In the genomic region with DNA sequence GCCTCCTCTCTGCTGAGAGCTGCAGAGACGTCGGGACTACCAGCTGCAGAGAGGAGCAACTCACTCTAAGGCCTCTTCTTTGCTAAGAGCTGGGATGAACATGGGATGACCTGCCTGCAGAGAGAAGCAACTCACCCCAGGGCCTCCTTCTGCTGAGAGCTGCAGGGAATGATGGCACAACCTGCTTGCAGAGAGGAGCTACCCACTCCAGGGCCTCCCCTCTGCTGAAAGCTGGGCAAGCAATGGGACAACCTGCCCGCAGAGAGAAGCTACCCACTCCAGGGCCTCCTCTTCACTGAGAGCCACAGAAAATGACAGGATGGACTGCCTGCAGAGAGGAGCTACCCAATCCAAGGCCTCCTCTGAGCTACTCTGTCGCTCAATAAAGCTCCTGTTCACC, we compare ENCODE assay signal across 4 cellular contexts.
TF ChIP-seq lines count a peak whose summit lies in the region.

No MANE protein-coding gene starts in this region.

TF ChIP-seq in liver, 16 proteins besides CTCF, POLR2A, EP300 and RAD21 (continues in another document):
- no peak for TF ChIP-seq GABPA (IDR thresholded peaks at IDR 0.05 in 1 of 2, conservative IDR thresholded peaks at IDR 0.05 in 1 of 2)
- TF ChIP-seq NR2F2 (IDR thresholded peaks at IDR 0.05), result no peak
- no peak for TF ChIP-seq MAX (IDR thresholded peaks at IDR 0.05)
- TF ChIP-seq JUND (IDR thresholded peaks at IDR 0.05), result no peak
- no peak for TF ChIP-seq REST (IDR thresholded peaks at IDR 0.05)
- no peak for TF ChIP-seq SP1 (IDR thresholded peaks at IDR 0.05)
- TF ChIP-seq ATF3 (IDR thresholded peaks at IDR 0.05), result no peak
- TF ChIP-seq HNF4A (conservative IDR thresholded peaks at IDR 0.05), result no peak
- TF ChIP-seq YY1 (IDR thresholded peaks at IDR 0.05), result no peak
- no peak for TF ChIP-seq FOXA2 (IDR thresholded peaks at IDR 0.05)
- no peak for TF ChIP-seq FOXA1 (IDR thresholded peaks at IDR 0.05)
- no peak for TF ChIP-seq RXRA (IDR thresholded peaks at IDR 0.05)
- no peak for TF ChIP-seq EGR1 (IDR thresholded peaks at IDR 0.05; ENCODE audit: low read depth in 2 of 2)
- TF ChIP-seq TAF1 (conservative IDR thresholded peaks at IDR 0.05), result no peak

TF ChIP-seq in HepG2, 621 proteins besides CTCF, POLR2A, EP300 and RAD21:
- TF ChIP-seq HOXA9 (CRISPR knock-in tag; IDR thresholded peaks at IDR 0.05; ENCODE audit: borderline replicate concordance) (no peak), ZNF468 (CRISPR knock-in tag; IDR thresholded peaks at IDR 0.05) (no peak), ZNF788 (CRISPR knock-in tag; IDR thresholded peaks at IDR 0.05; ENCODE audit: borderline replicate concordance) (no peak), IKZF4 (CRISPR knock-in tag; IDR thresholded peaks at IDR 0.05; ENCODE audit: borderline replicate concordance, low read depth, not compliant biosample characterization) (no peak), MXD4 (CRISPR knock-in tag; IDR thresholded peaks at IDR 0.05) (no peak), ZFP91 (CRISPR knock-in tag; IDR thresholded peaks at IDR 0.05; ENCODE audit: borderline replicate concordance) (no peak), KDM1A (CRISPR knock-in tag; IDR thresholded peaks at IDR 0.05) (no peak), EHMT2 (IDR thresholded peaks at IDR 0.05; ENCODE audit: borderline replicate concordance, low read depth, low read length) (no peak), CEBPB (IDR thresholded peaks at IDR 0.05; ENCODE audit: borderline replicate concordance, low read depth, low read length) (no peak), NR2F6 (IDR thresholded peaks at IDR 0.05) (no peak), NR2F6 (CRISPR knock-in tag; IDR thresholded peaks at IDR 0.05) (no peak), BRD4 (CRISPR knock-in tag; IDR thresholded peaks at IDR 0.05) (no peak), MZF1 (CRISPR knock-in tag; IDR thresholded peaks at IDR 0.05; ENCODE audit: borderline replicate concordance) (no peak), ZBTB10 (CRISPR knock-in tag; IDR thresholded peaks at IDR 0.05; ENCODE audit: borderline replicate concordance) (no peak), ZNF224 (CRISPR knock-in tag; IDR thresholded peaks at IDR 0.05) (no peak)
- TF ChIP-seq, protein P1, sequence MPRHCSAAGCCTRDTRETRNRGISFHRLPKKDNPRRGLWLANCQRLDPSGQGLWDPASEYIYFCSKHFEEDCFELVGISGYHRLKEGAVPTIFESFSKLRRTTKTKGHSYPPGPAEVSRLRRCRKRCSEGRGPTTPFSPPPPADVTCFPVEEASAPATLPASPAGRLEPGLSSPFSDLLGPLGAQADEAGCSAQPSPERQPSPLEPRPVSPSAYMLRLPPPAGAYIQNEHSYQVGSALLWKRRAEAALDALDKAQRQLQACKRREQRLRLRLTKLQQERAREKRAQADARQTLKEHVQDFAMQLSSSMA (CRISPR knock-in tag; IDR thresholded peaks at IDR 0.05), result no peak
TF ChIP-seq in HepG2: peak in this region for 0.

TF ChIP-seq in HCT116, 20 proteins besides CTCF, POLR2A, EP300 and RAD21:
- TF ChIP-seq EZH2phosphoT487 (IDR thresholded peaks at IDR 0.05; ENCODE audit: borderline replicate concordance), result no peak
- peak; percentile 20; the same call in 1 of the 2 replicates for TF ChIP-seq CBX3 (IDR thresholded peaks at IDR 0.05; ENCODE audit: low read depth)
- no peak for TF ChIP-seq EGR1 (IDR thresholded peaks at IDR 0.05; ENCODE audit: low read depth)

TF ChIP-seq in K562, 482 proteins besides CTCF, POLR2A, EP300 and RAD21:
- no peak for TF ChIP-seq EWSR1 (IDR thresholded peaks at IDR 0.05; ENCODE audit: borderline replicate concordance, low read depth, partially characterized antibody)
- peak; percentile 72; the same call in 1 of the 2 replicates for TF ChIP-seq CBX5 (IDR thresholded peaks at IDR 0.05; ENCODE audit: borderline replicate concordance, low read depth)
- TF ChIP-seq, protein P2, sequence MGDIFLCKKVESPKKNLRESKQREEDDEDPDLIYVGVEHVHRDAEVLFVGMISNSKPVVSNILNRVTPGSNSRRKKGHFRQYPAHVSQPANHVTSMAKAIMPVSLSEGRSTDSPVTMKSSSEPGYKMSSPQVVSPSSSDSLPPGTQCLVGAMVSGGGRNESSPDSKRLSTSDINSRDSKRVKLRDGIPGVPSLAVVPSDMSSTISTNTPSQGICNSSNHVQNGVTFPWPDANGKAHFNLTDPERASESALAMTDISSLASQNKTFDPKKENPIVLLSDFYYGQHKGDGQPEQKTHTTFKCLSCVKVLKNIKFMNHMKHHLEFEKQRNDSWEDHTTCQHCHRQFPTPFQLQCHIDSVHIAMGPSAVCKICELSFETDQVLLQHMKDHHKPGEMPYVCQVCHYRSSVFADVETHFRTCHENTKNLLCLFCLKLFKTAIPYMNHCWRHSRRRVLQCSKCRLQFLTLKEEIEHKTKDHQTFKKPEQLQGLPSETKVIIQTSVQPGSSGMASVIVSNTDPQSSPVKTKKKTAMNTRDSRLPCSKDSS (IDR thresholded peaks at IDR 0.05; ENCODE audit: low read depth, partially characterized antibody), result peak; percentile 68
- no peak for TF ChIP-seq PML (IDR thresholded peaks at IDR 0.05; ENCODE audit: low read length)
- no peak for TF ChIP-seq KLF13 (tag; IDR thresholded peaks at IDR 0.05; ENCODE audit: borderline replicate concordance, low read depth)
- TF ChIP-seq, protein P3, sequence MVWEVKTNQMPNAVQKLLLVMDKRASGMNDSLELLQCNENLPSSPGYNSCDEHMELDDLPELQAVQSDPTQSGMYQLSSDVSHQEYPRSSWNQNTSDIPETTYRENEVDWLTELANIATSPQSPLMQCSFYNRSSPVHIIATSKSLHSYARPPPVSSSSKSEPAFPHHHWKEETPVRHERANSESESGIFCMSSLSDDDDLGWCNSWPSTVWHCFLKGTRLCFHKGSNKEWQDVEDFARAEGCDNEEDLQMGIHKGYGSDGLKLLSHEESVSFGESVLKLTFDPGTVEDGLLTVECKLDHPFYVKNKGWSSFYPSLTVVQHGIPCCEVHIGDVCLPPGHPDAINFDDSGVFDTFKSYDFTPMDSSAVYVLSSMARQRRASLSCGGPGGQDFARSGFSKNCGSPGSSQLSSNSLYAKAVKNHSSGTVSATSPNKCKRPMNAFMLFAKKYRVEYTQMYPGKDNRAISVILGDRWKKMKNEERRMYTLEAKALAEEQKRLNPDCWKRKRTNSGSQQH (CRISPR knock-in tag; IDR thresholded peaks at IDR 0.05), result no peak
- TF ChIP-seq TRIM28 (IDR thresholded peaks at IDR 0.05), result peak; percentile 92
- no peak for TF ChIP-seq BRF1 (IDR thresholded peaks at IDR 0.05; ENCODE audit: borderline replicate concordance, extremely low read depth, insufficient read length)
- TF ChIP-seq ZNF445 (CRISPR knock-in tag; IDR thresholded peaks at IDR 0.05; ENCODE audit: low read depth), result no peak
- no peak for TF ChIP-seq TEAD1 (CRISPR knock-in tag; IDR thresholded peaks at IDR 0.05)
- TF ChIP-seq ZFPM2 (CRISPR knock-in tag; IDR thresholded peaks at IDR 0.05), result no peak
- TF ChIP-seq CBX3 (IDR thresholded peaks at IDR 0.05; ENCODE audit: borderline replicate concordance in 1 of 2, low read length in 2 of 2), result peak in 1 of 2 experiments; percentile 73; a peak in 1 of 3 replicates
- no peak for TF ChIP-seq HOXB6 (CRISPR knock-in tag; IDR thresholded peaks at IDR 0.05; ENCODE audit: borderline replicate concordance)
TF ChIP-seq in K562: peak in this region for 4.
